In genomic region chr4:141807073-141807472, GRCh38 we compare ENCODE assay signal across 1 cellular context.
TF ChIP-seq lines count a peak whose summit lies in the region.

No MANE protein-coding gene starts in this region.

TF ChIP-seq in endothelial cell of umbilical vein, 7 proteins besides CTCF, POLR2A, EP300 and RAD21 (continued from another document):
- TF ChIP-seq MYC (IDR thresholded peaks at IDR 0.05; ENCODE audit: low read depth, low read length) = no peak
- no peak for TF ChIP-seq MAX (IDR thresholded peaks at IDR 0.05; ENCODE audit: insufficient read depth, insufficient read length)
TF ChIP-seq in endothelial cell of umbilical vein: peak in this region for 1.
